In genomic region chr17:80482058-80482318, GRCh38 we compare ENCODE assay signal across 22 cellular contexts. TPM values are rescaled to one million over a fixed set of nuclear protein-coding genes. Genes with fewer than 3 reads are reported as not detected.
"Had no signal": no experiment of that assay in that cellular context is flagged by ENCODE, and none has a peak within 500 bp of the region (broad histone marks: within the 10 kb centered on the region; RNA-seq: fewer than 3 reads in every experiment).

No MANE protein-coding gene starts in this region.

- ATAC-seq: Panc1 had no signal

- FAIRE-seq: HepG2 had no signal

- H3K36me3 ChIP-seq: MG63 had no signal

- H3K9me3 ChIP-seq: MG63, SK-N-SH had no signal

- H3K27ac ChIP-seq: RWPE1 had no signal

- H3K9me2 ChIP-seq: SK-N-SH had no signal

- H3K9ac ChIP-seq: SK-N-SH had no signal

- H3K4me3 ChIP-seq: MG63 had no signal

- H3K4me2 ChIP-seq: SK-N-SH had no signal

- DNase-seq: IMR-90, Karpas-422, KG1, MG63, NCI-H1092, NCI-H1105 treated with DMSO at 0.1 percent for 48 hours, NCI-H1417 treated with DMSO at 0.1 percent for 48 hours, NCI-H146, NCI-H1694 treated with DMSO at 0.1 percent for 48 hours, NCI-H1930, NCI-H2081, NCI-H2107, NCI-H2227 treated with DMSO at 0.1 percent for 48 hours, NCI-H524, NCI-H69, NCI-H774, SHP77, SK-N-SH, SW 1271 had no signal

RNA-seq across cellular contexts. Expression of gene NPTX1, which starts 5.6 kb away (rescaled TPM):
- total RNA-seq: HepG2 had no signal
